30 cellular contexts compared by ENCODE assay signal in the genomic region with DNA sequence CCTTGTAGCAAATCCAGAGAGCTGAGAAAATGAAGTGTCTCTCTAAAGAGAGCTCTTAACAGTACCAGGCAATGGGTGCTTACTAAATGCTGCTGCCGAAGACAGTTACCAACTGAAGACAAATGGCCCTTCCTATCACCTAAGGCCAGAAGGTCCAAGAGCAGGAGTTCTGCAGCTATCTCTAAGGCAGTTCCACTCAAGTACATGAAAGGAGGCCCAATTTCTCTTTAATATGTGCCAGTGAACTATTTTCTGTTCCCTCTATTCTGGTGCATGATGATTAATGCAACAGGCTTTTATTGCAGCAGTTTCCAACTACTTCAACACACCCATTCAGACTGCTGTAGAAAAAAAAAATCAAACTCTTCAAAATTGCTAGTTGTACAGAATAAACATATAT.
DNase-seq lines count a peak whose midpoint lies in the region; TF ChIP-seq lines count a peak whose summit lies in the region.
"Had no signal": no experiment of that assay in that cellular context is flagged by ENCODE, and none has a peak within 500 bp of the region (broad histone marks: within the 10 kb centered on the region; RNA-seq: fewer than 3 reads in every experiment).

No MANE protein-coding gene starts in this region.

- no peaks in the 10 kb centered on the region for H3K36me3 Mint-ChIP-seq in chondrocyte (ENCODE audit: low read depth)
- H3K36me3 Mint-ChIP-seq: brain had no signal

- H3K9me3 Mint-ChIP-seq in chondrocyte (ENCODE audit: low read depth) = no peaks in the 10 kb centered on the region
- H3K9me3 Mint-ChIP-seq: activated CD8-positive, alpha-beta T cell treated with anti-CD3 and anti-CD28 coated beads for 36 hours; activated T-helper 2 cell treated with anti-CD3 and anti-CD28 coated beads, Interferon-gamma antibody, Interleukin-2, Interleukin-4, amounts not matched to agents 10 μg/mL and 5 μg/mL and 100 μg/mL, durations not matched to agents 14 hours and 24 hours and 36 hours; brain; CD8-positive, alpha-beta memory T cell; immature natural killer cell; naive thymus-derived CD4-positive, alpha-beta T cell had no signal

- no peak overlapping the region for H3K4me3 Mint-ChIP-seq in chondrocyte (ENCODE audit: unreplicated experiment)
- H3K4me3 Mint-ChIP-seq: activated CD8-positive, alpha-beta T cell treated with anti-CD3 and anti-CD28 coated beads for 36 hours; activated naive CD8-positive, alpha-beta T cell; B cell; brain; CD8-positive, alpha-beta memory T cell; immature natural killer cell; naive thymus-derived CD4-positive, alpha-beta T cell had no signal

- no peaks in the 10 kb centered on the region for H3K4me1 ChIP-seq in tibial nerve
- H3K4me1 ChIP-seq: prostate gland, uterus had no signal

- no peaks in the 10 kb centered on the region for H3K27me3 Mint-ChIP-seq in chondrocyte (ENCODE audit: low read depth)
- H3K27me3 Mint-ChIP-seq: activated CD8-positive, alpha-beta T cell treated with anti-CD3 and anti-CD28 coated beads for 36 hours; activated naive CD8-positive, alpha-beta T cell; B cell; brain; CD8-positive, alpha-beta memory T cell; naive thymus-derived CD4-positive, alpha-beta T cell had no signal

- WGBS in tibial nerve, 2 donors = 92 to 100% methylated on average over 1 of the region's 1 CpG

- TF ChIP-seq CTCF in AG10803 (conservative IDR thresholded peaks at IDR 0.05; ENCODE audit: low read length) (no peak), chondrocyte (IDR thresholded peaks at IDR 0.05) (no peak), tibial nerve (IDR thresholded peaks at IDR 0.05) (no peak)

- H3K4me1 Mint-ChIP-seq in chondrocyte (ENCODE audit: low read depth) = peaks cover 23% of the 10 kb centered on the region
- H3K4me1 Mint-ChIP-seq: B cell; CD8-positive, alpha-beta memory T cell; immature natural killer cell had no signal

- H3K9me3 ChIP-seq in tibial nerve = no peaks in the 10 kb centered on the region
- H3K9me3 ChIP-seq: prostate gland, uterus had no signal

- no peak for TF ChIP-seq POLR2A in tibial nerve (IDR thresholded peaks at IDR 0.05)

- peaks cover 0 to 17% (median 0%) of the 10 kb centered on the region in 3 donors for H3K36me3 ChIP-seq in tibial nerve
- H3K36me3 ChIP-seq: prostate gland, uterus had no signal

- peak; percentile 46 for DNase-seq in AG10803 (ENCODE audit: low read depth)
- peak; percentile 35 for DNase-seq in LHCN-M2 (ENCODE audit: low read depth)
- DNase-seq in chondrocyte (ENCODE audit: low spot score) = no peak
- DNase-seq in myocyte (ENCODE audit: low read depth) = peak; percentile 53
- no peak for DNase-seq in tibial nerve (ENCODE audit: low spot score in 2 of 2)
- no peak for DNase-seq in DMS79 treated with DMSO at 0.1 percent for 48 hours (lab: John Stamatoyannopoulos, UW)
- DNase-seq in NCI-H2196 treated with DMSO at 0.1 percent for 48 hours (lab: John Stamatoyannopoulos, UW; ENCODE audit: unreplicated experiment) = no peak
- DNase-seq in NCI-H524 treated with DMSO at 0.1 percent for 48 hours (lab: John Stamatoyannopoulos, UW) = no peak
- DNase-seq: activated CD8-positive, alpha-beta T cell treated with anti-CD3 and anti-CD28 coated beads for 36 hours; CD8-positive, alpha-beta memory T cell; DMS153; effector memory CD4-positive, alpha-beta T cell; GDM1; hippocampal formation; immature natural killer cell; KBM-7; MM.1S; naive thymus-derived CD4-positive, alpha-beta T cell; NCI-H2029; NCI-H2227 treated with DMSO at 0.1 percent for 48 hours; NCI-H774; RPMI8226; stimulated activated naive CD4-positive, alpha-beta T cell treated with Interleukin-2 at 50 U/mL for 16 hours; T-helper 1 cell; uterus had no signal

- peak overlapping the region; percentile 58 for H3K27ac Mint-ChIP-seq in chondrocyte (ENCODE audit: unreplicated experiment)
- H3K27ac Mint-ChIP-seq: activated CD8-positive, alpha-beta T cell treated with anti-CD3 and anti-CD28 coated beads for 36 hours; activated naive CD8-positive, alpha-beta T cell; activated T-helper 2 cell treated with anti-CD3 and anti-CD28 coated beads, Interferon-gamma antibody, Interleukin-2, Interleukin-4, amounts not matched to agents 10 μg/mL and 5 μg/mL and 100 μg/mL, durations not matched to agents 14 hours and 24 hours and 36 hours; B cell; brain; CD8-positive, alpha-beta memory T cell; immature natural killer cell; naive thymus-derived CD4-positive, alpha-beta T cell had no signal

- H3K27me3 ChIP-seq in tibial nerve = no peaks in the 10 kb centered on the region
- H3K27me3 ChIP-seq: uterus had no signal

- no peak overlapping the region for H3K27ac ChIP-seq in tibial nerve
- H3K27ac ChIP-seq: prostate gland, uterus had no signal

- H3K4me3 ChIP-seq in AG10803 (ENCODE audit: low read length) (no peak overlapping the region), tibial nerve (no peak overlapping the region)
- H3K4me3 ChIP-seq: prostate gland, uterus had no signal

- TF ChIP-seq EP300 in tibial nerve (IDR thresholded peaks at IDR 0.05) = no peak

Comparison
In these comparisons a context has a peak if more than half of its experiments do, and no peak if none do; other contexts are left out.
1. DNase-seq: peak in AG10803 (single experiment), LHCN-M2 (single experiment) and myocyte (single experiment); none in chondrocyte (single experiment), tibial nerve (0 of 2), DMS79 treated with DMSO at 0.1 percent for 48 hours (single experiment), NCI-H2196 treated with DMSO at 0.1 percent for 48 hours (single experiment) and NCI-H524 treated with DMSO at 0.1 percent for 48 hours (single experiment).